10 cellular contexts compared by ENCODE assay signal in the genomic region with DNA sequence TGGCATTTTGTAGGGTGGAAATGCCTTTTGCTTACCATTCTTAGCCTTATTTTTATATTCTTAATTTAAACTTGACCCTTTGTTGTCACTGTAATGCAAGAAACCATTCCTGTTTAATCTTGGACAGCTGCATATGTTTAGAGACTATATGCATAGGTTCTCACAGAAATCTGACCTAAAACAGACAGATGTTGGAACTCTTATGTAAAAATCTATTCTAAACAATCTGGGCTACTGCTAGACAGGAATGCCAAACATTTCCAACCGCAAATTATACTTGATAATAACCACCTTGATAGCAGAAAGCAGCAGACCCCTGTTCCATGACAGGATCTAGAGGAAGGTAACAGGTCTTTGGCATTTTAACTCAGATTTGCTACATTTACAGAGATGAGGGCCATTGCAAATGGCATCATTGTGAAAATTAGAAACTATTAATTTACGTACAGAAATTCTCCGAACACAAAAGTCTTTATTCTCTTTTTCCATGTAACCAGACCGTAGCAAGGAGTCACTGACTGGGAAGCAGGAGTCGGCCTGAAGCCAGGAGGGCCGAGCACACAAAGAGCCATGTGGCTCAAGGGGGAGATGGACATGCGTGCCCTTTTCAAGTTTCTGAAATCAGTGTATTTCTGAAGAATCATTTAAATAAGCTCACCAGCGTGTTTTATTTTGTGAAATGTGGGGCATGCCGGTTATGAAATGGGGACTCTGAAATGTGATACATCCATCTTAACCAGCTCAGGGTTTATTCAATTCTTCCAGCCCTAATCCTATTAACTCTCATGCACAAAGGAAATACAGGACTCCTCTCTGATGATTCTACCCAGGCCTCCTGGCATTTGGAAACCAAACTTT.
DNase-seq lines count a peak whose midpoint lies in the region; ATAC-seq and TF ChIP-seq lines count a peak whose summit lies in the region.
"Had no signal": no experiment of that assay in that cellular context is flagged by ENCODE, and none has a peak within 500 bp of the region (broad histone marks: within the 10 kb centered on the region; RNA-seq: fewer than 3 reads in every experiment).

No MANE protein-coding gene starts in this region.

- H3K4me3 ChIP-seq in ACC112 (ENCODE audit: low read depth, low read length), result peak overlapping the region; percentile 41; the same call in 1 of the 2 replicates
- no peak overlapping the region for H3K4me3 ChIP-seq in esophagus (ENCODE audit: low read depth in 1 of 2, low read length in 2 of 2)
- H3K4me3 ChIP-seq in neural progenitor cell, result peak overlapping the region; percentile 25

- 61 to 70% methylated on average over 9 of the region's 9 CpGs for WGBS in esophagus, 2 donors

- H3K27ac Mint-ChIP-seq in neural progenitor cell, result peak overlapping the region; percentile 91
- H3K27ac Mint-ChIP-seq in activated CD8-positive, alpha-beta memory T cell treated with anti-CD3 and anti-CD28 coated beads, Interleukin-2, amount 10 ng/mL, durations not matched to agents 7 days and 5 days, result no peak overlapping the region
- H3K27ac Mint-ChIP-seq in activated naive CD4-positive, alpha-beta T cell treated with anti-CD3 and anti-CD28 coated beads for 36 hours, result no peak overlapping the region
- H3K27ac Mint-ChIP-seq: CD14-positive monocyte had no signal

- TF ChIP-seq CTCF in neural progenitor cell (IDR thresholded peaks at IDR 0.05), result no peak

- no peaks in the 10 kb centered on the region for H3F3A ChIP-seq in neural progenitor cell (ENCODE audit: low read depth)

- H3K4me1 ChIP-seq in ACC112 (ENCODE audit: control insufficient read depth, insufficient read depth, low read length, unreplicated experiment) (peaks cover 80% of the 10 kb centered on the region), esophagus (ENCODE audit: control insufficient read depth in 2 of 2, insufficient read depth in 2 of 2, low read length in 1 of 2) (peaks cover 5% of the 10 kb centered on the region in 2 donors), neural progenitor cell (peaks cover 39% of the 10 kb centered on the region)

- CTCF ChIA-PET in activated CD8-positive, alpha-beta memory T cell treated with anti-CD3 and anti-CD28 coated beads, Interleukin-2, amount 10 ng/mL, durations not matched to agents 7 days and 5 days (lab: Charles Lee), result interaction anchor here (1.1 kb wide), 1 partner anchor 9 kb away, joined by 3 read pairs; no protein-coding TSS in a partner anchor
- CTCF ChIA-PET in activated naive CD4-positive, alpha-beta T cell treated with anti-CD3 and anti-CD28 coated beads for 36 hours (lab: Charles Lee), result no interaction called here

- peaks cover 2% of the 10 kb centered on the region for H3K27me3 Mint-ChIP-seq in neural progenitor cell (ENCODE audit: insufficient read depth, low read depth)
- H3K27me3 Mint-ChIP-seq in activated CD8-positive, alpha-beta memory T cell treated with anti-CD3 and anti-CD28 coated beads, Interleukin-2, amount 10 ng/mL, durations not matched to agents 7 days and 5 days, result peaks cover 4% of the 10 kb centered on the region
- no peaks in the 10 kb centered on the region for H3K27me3 Mint-ChIP-seq in activated naive CD4-positive, alpha-beta T cell treated with anti-CD3 and anti-CD28 coated beads for 36 hours (ENCODE audit: low read depth)

- H3K27me3 ChIP-seq in ACC112 (ENCODE audit: insufficient read depth, low read length), result no peaks in the 10 kb centered on the region
- no peaks in the 10 kb centered on the region for H3K27me3 ChIP-seq in esophagus (ENCODE audit: control insufficient read depth in 1 of 2, insufficient read depth in 2 of 2, low read length in 2 of 2)
- no peaks in the 10 kb centered on the region for H3K27me3 ChIP-seq in neural progenitor cell

- peak overlapping the region; percentile 70 for H3K4me2 ChIP-seq in neural progenitor cell

- H3K4me1 Mint-ChIP-seq in neural progenitor cell, result peaks cover 63% of the 10 kb centered on the region
- peaks cover 38% of the 10 kb centered on the region for H3K4me1 Mint-ChIP-seq in activated CD8-positive, alpha-beta memory T cell treated with anti-CD3 and anti-CD28 coated beads, Interleukin-2, amount 10 ng/mL, durations not matched to agents 7 days and 5 days
- peaks cover 42% of the 10 kb centered on the region for H3K4me1 Mint-ChIP-seq in activated naive CD4-positive, alpha-beta T cell treated with anti-CD3 and anti-CD28 coated beads for 36 hours (ENCODE audit: low read depth)

- intact Hi-C loops in activated naive CD4-positive, alpha-beta T cell treated with anti-CD3 and anti-CD28 coated beads for 36 hours (cut with micrococcal nuclease), result no loop called here

- H4K20me1 ChIP-seq in neural progenitor cell (ENCODE audit: low read depth), result no peaks in the 10 kb centered on the region

- H3K79me2 ChIP-seq in ACC112 (ENCODE audit: control insufficient read depth, insufficient read depth, low read length, unreplicated experiment) (peaks cover 10% of the 10 kb centered on the region), neural progenitor cell (ENCODE audit: low read depth) (peaks cover 6% of the 10 kb centered on the region)

- no peak overlapping the region for H3K9ac ChIP-seq in neural progenitor cell

- DNase-seq in NCI-H526 treated with DMSO at 0.1 percent for 48 hours (lab: John Stamatoyannopoulos, UW) (peak; percentile 22), neural progenitor cell (ENCODE audit: low spot score) (peak; percentile 63), NCI-H1048 (lab: John Stamatoyannopoulos, UW) (no peak), SIG-M5 (lab: John Stamatoyannopoulos, UW) (no peak)
- DNase-seq in activated CD8-positive, alpha-beta memory T cell treated with anti-CD3 and anti-CD28 coated beads, Interleukin-2, amount 10 ng/mL, durations not matched to agents 7 days and 5 days, result no peak
- DNase-seq in activated naive CD4-positive, alpha-beta T cell treated with anti-CD3 and anti-CD28 coated beads for 36 hours, result no peak
- DNase-seq: KBM-7 had no signal

- no peak for ATAC-seq in activated CD8-positive, alpha-beta memory T cell treated with anti-CD3 and anti-CD28 coated beads, Interleukin-2, amount 10 ng/mL, durations not matched to agents 7 days and 5 days

- no peaks in the 10 kb centered on the region for H3K9me3 ChIP-seq in esophagus (ENCODE audit: control insufficient read depth in 2 of 2, insufficient read depth in 1 of 2, low read depth in 1 of 2, low read length in 1 of 2)
- H3K9me3 ChIP-seq in neural progenitor cell (ENCODE audit: low read depth), result no peaks in the 10 kb centered on the region

- peak overlapping the region; percentile 41 for H3K4me3 Mint-ChIP-seq in neural progenitor cell
- no peak overlapping the region for H3K4me3 Mint-ChIP-seq in activated CD8-positive, alpha-beta memory T cell treated with anti-CD3 and anti-CD28 coated beads, Interleukin-2, amount 10 ng/mL, durations not matched to agents 7 days and 5 days
- H3K4me3 Mint-ChIP-seq in activated naive CD4-positive, alpha-beta T cell treated with anti-CD3 and anti-CD28 coated beads for 36 hours, result no peak overlapping the region
- H3K4me3 Mint-ChIP-seq: CD14-positive monocyte had no signal

- H3K27ac ChIP-seq in ACC112 (ENCODE audit: low read depth, low read length) (peak overlapping the region; percentile 99), esophagus (ENCODE audit: low read depth in 2 of 2, low read length in 1 of 2) (peak overlapping the region; percentile 42 to 47), neural progenitor cell (no peak overlapping the region)

- no peaks in the 10 kb centered on the region for H3K9me3 Mint-ChIP-seq in neural progenitor cell
- no peaks in the 10 kb centered on the region for H3K9me3 Mint-ChIP-seq in activated CD8-positive, alpha-beta memory T cell treated with anti-CD3 and anti-CD28 coated beads, Interleukin-2, amount 10 ng/mL, durations not matched to agents 7 days and 5 days (ENCODE audit: low read depth)
- no peaks in the 10 kb centered on the region for H3K9me3 Mint-ChIP-seq in activated naive CD4-positive, alpha-beta T cell treated with anti-CD3 and anti-CD28 coated beads for 36 hours

- H3K36me3 ChIP-seq in ACC112 (ENCODE audit: insufficient read depth, low read length) (no peaks in the 10 kb centered on the region), esophagus (ENCODE audit: control insufficient read depth in 2 of 2, insufficient read depth in 2 of 2, low read length in 1 of 2) (no peaks in the 10 kb centered on the region), neural progenitor cell (no peaks in the 10 kb centered on the region)

- peak overlapping the region; percentile 27 for H2AFZ ChIP-seq in ACC112 (ENCODE audit: low read length, unreplicated experiment)
- no peak overlapping the region for H2AFZ ChIP-seq in neural progenitor cell (replicated peaks)

- H3K36me3 Mint-ChIP-seq in neural progenitor cell, result no peaks in the 10 kb centered on the region
- H3K36me3 Mint-ChIP-seq in activated CD8-positive, alpha-beta memory T cell treated with anti-CD3 and anti-CD28 coated beads, Interleukin-2, amount 10 ng/mL, durations not matched to agents 7 days and 5 days, result peaks cover 4% of the 10 kb centered on the region
- H3K36me3 Mint-ChIP-seq in activated naive CD4-positive, alpha-beta T cell treated with anti-CD3 and anti-CD28 coated beads for 36 hours (ENCODE audit: low read depth), result no peaks in the 10 kb centered on the region

Comparison
In these comparisons a context has a peak if more than half of its experiments do, and no peak if none do; other contexts are left out.
1. H3K4me3 ChIP-seq: peak in ACC112 (single experiment) and neural progenitor cell (single experiment); none in esophagus (0 of 2).
2. DNase-seq: peak in NCI-H526 treated with DMSO at 0.1 percent for 48 hours (single experiment) and neural progenitor cell (single experiment); none in activated CD8-positive, alpha-beta memory T cell treated with anti-CD3 and anti-CD28 coated beads, Interleukin-2, amount 10 ng/mL, durations not matched to agents 7 days and 5 days (single experiment), NCI-H1048 (single experiment), activated naive CD4-positive, alpha-beta T cell treated with anti-CD3 and anti-CD28 coated beads for 36 hours (single experiment) and SIG-M5 (single experiment).